ENCODE assay signal across 8 cellular contexts in genomic region chr1:244833734-244834595, GRCh38. TPM values are rescaled to one million over a fixed set of nuclear protein-coding genes. Genes with fewer than 3 reads are reported as not detected.
DNase-seq lines count a peak whose midpoint lies in the region; ATAC-seq and TF ChIP-seq lines count a peak whose summit lies in the region.

No MANE protein-coding gene starts in this region.

- H3K27me3 ChIP-seq in gastroesophageal sphincter (no peaks in the 10 kb centered on the region), transverse colon (no peaks in the 10 kb centered on the region)

- H3K36me3 Mint-ChIP-seq in activated naive CD4-positive, alpha-beta T cell treated with anti-CD3 and anti-CD28 coated beads, Interleukin-2, amount 10 ng/mL, durations not matched to agents 7 days and 5 days = peaks cover 22% of the 10 kb centered on the region

- CTCF ChIA-PET in activated naive CD4-positive, alpha-beta T cell treated with anti-CD3 and anti-CD28 coated beads, Interleukin-2, amount 10 ng/mL, durations not matched to agents 7 days and 5 days (lab: Charles Lee) = interaction anchor here (0.6 to 3.3 kb wide), 4 partner anchors 30 to 209 kb away, joined by 3 to 14 read pairs (median 4); partner anchors contain the start of gene HNRNPU

- 0 to 3% methylated on average over 22 to 23 of the region's 32 CpGs for WGBS in gastroesophageal sphincter (ENCODE audit: low coverage in 1 of 2), 2 donors
- WGBS in transverse colon (ENCODE audit: low coverage in 1 of 2), 2 donors = 1 to 13% methylated on average over 17 to 32 of the region's 32 CpGs

- H3K9me3 Mint-ChIP-seq in activated naive CD4-positive, alpha-beta T cell treated with anti-CD3 and anti-CD28 coated beads, Interleukin-2, amount 10 ng/mL, durations not matched to agents 7 days and 5 days = no peaks in the 10 kb centered on the region

- peaks cover 0 to 5% of the 10 kb centered on the region in 2 donors for H3K36me3 ChIP-seq in gastroesophageal sphincter
- peaks cover 0 to 5% (median 0%) of the 10 kb centered on the region in 4 donors for H3K36me3 ChIP-seq in transverse colon

- ATAC-seq in GM19324 (IDR thresholded peaks at IDR 0.05; ENCODE audit: low FRiP score, unreplicated experiment) (peak; percentile 3), gastroesophageal sphincter (peak; percentile 29)

- H3K27ac ChIP-seq in gastroesophageal sphincter = peak overlapping the region; percentile 99 to 100 (median 100)
- peak overlapping the region; percentile 98 to 100 (median 99) for H3K27ac ChIP-seq in transverse colon

- TF ChIP-seq EP300 in gastroesophageal sphincter (IDR thresholded peaks at IDR 0.05) = no peak
- TF ChIP-seq EP300 in transverse colon (IDR thresholded peaks at IDR 0.05; ENCODE audit: low read depth) = no peak

- H3K4me3 ChIP-seq in gastroesophageal sphincter = peak overlapping the region; percentile 82 to 97
- H3K4me3 ChIP-seq in transverse colon = peak overlapping the region; percentile 40 to 68 (median 62)

- peak; percentile 69 to 73 for DNase-seq in AML-193 (lab: John Stamatoyannopoulos, UW)
- DNase-seq in LoVo (ENCODE audit: low spot score) = peak; percentile 78
- DNase-seq in SK-MEL-5 (ENCODE audit: low read depth, low spot score) = peak; percentile 83
- peak; percentile 60 for DNase-seq in activated naive CD4-positive, alpha-beta T cell treated with anti-CD3 and anti-CD28 coated beads, Interleukin-2, amount 10 ng/mL, durations not matched to agents 7 days and 5 days
- peak in 48 of 56 donors; percentile 2 to 76 (median 38) for DNase-seq in nucleus accumbens (lab: John Stamatoyannopoulos, UW)
- DNase-seq in transverse colon = peak; percentile 65

- H3K27ac Mint-ChIP-seq in activated naive CD4-positive, alpha-beta T cell treated with anti-CD3 and anti-CD28 coated beads, Interleukin-2, amount 10 ng/mL, durations not matched to agents 7 days and 5 days = peak overlapping the region; percentile 100

- peak; percentile 18 to 23 for TF ChIP-seq POLR2A in gastroesophageal sphincter (IDR thresholded peaks at IDR 0.05)
- TF ChIP-seq POLR2A in transverse colon (IDR thresholded peaks at IDR 0.05) = no peak

- H3K4me1 ChIP-seq in gastroesophageal sphincter (peaks cover 3 to 31% (median 5%) of the 10 kb centered on the region in 3 donors), transverse colon (peaks cover 15 to 36% (median 19%) of the 10 kb centered on the region in 4 donors)

- peak overlapping the region; percentile 87 for H3K4me3 Mint-ChIP-seq in activated naive CD4-positive, alpha-beta T cell treated with anti-CD3 and anti-CD28 coated beads, Interleukin-2, amount 10 ng/mL, durations not matched to agents 7 days and 5 days

- H3K9me3 ChIP-seq in gastroesophageal sphincter = no peaks in the 10 kb centered on the region
- H3K9me3 ChIP-seq in transverse colon = no peaks in the 10 kb centered on the region

- in situ Hi-C loops in SK-MEL-5 (cut with HindIII; ENCODE audit: low pct_unique_long_range_greater_than_20kb, low sequenced_read_pairs) = loop anchor here (25.0 kb wide), 1 partner anchor 203 kb away; no protein-coding TSS in a partner anchor
- in situ Hi-C loops in transverse colon (cut with MboI; ENCODE audit: low pct_ligation_motif_present in 1 of 4, low pct_unique_long_range_greater_than_20kb in 1 of 4, low sequenced_read_pairs in 3 of 4) = loop anchor here in 1 of 4 donors (10.0 kb wide), 1 partner anchor 141 kb away; no protein-coding TSS in a partner anchor

- intact Hi-C loops in transverse colon (cut with DNase I; ENCODE audit: low total_unique reads) = loop anchor here (2.0 kb wide), 1 partner anchor 29 kb away; no protein-coding TSS in a partner anchor

- H3K4me1 Mint-ChIP-seq in activated naive CD4-positive, alpha-beta T cell treated with anti-CD3 and anti-CD28 coated beads, Interleukin-2, amount 10 ng/mL, durations not matched to agents 7 days and 5 days = peaks cover 40% of the 10 kb centered on the region

- TF ChIP-seq CTCF in gastroesophageal sphincter (IDR thresholded peaks at IDR 0.05) = peak in 3 of 4 experiments; percentile 27 to 62 (median 39)
- TF ChIP-seq CTCF in transverse colon (IDR thresholded peaks at IDR 0.05) = peak in 4 of 5 experiments; percentile 14 to 70 (median 48)

- no peaks in the 10 kb centered on the region for H3K27me3 Mint-ChIP-seq in activated naive CD4-positive, alpha-beta T cell treated with anti-CD3 and anti-CD28 coated beads, Interleukin-2, amount 10 ng/mL, durations not matched to agents 7 days and 5 days

RNA-seq across cellular contexts. Expression of gene COX20, which starts 1.5 kb away (rescaled TPM):
- total RNA-seq in SK-MEL-5 (2014; rRNA removed; shearing (Covaris generic)) = 35.0 and 37.9 TPM in 2 replicates
- polyA plus RNA-seq in SK-MEL-5 (2015; cell fraction: cytosol; rRNA removed) = 28.4 and 52.7 TPM in 2 replicates
- 22.6 and 27.1 TPM in 2 replicates for polyA plus RNA-seq in SK-MEL-5 (2015; cell fraction: nucleus; rRNA removed)
- 100 to 1,000 TPM in 1 of 4 donors, 10 to 100 TPM in 3; 81.7 to 120 (median 96.0) TPM for total RNA-seq in gastroesophageal sphincter
- total RNA-seq in transverse colon = 10 to 100 TPM in 3 of 4 donors, 1 to 10 TPM in 1; 6.0 to 41.3 (median 32.3) TPM

RNA-seq across cellular contexts. Expression of gene HNRNPU, which starts 30.4 kb away (rescaled TPM):
- 221 and 282 TPM in 2 replicates for total RNA-seq in SK-MEL-5 (2014; rRNA removed; shearing (Covaris generic))
- 282 and 321 TPM in 2 replicates for polyA plus RNA-seq in SK-MEL-5 (2015; cell fraction: cytosol; rRNA removed)
- 211 and 304 TPM in 2 replicates for polyA plus RNA-seq in SK-MEL-5 (2015; cell fraction: nucleus; rRNA removed)
- total RNA-seq in gastroesophageal sphincter = 100 to 1,000 TPM; 284 to 367 (median 323) TPM
- 100 to 1,000 TPM; 223 to 364 (median 237) TPM for total RNA-seq in transverse colon

Comparison
In these comparisons a context has a peak if more than half of its experiments do, and no peak if none do; other contexts are left out.
1. Peak in every context shown above with its lines: DNase-seq, ATAC-seq, H3K4me3 ChIP-seq and H3K27ac ChIP-seq.